ENCODE assay signal across 22 cellular contexts in the genomic region with DNA sequence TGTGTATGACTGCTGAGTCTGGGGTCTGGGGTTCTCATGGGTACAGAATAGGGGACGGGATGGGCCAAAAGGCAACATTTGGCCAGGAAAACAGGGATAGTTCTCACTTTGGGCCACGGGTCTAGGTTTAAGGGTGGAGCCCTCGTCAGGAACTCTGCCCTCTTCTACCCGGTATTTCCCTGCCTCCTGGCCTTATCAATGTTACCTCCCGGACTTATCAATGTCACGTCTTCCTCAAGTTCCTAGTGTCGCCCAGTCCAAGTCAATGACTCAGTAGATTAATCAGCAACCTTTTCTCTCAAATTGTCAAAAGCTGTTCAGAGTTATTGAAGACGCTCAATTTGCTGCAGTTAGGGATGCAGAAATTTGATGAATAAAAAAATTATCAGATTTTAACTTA.
DNase-seq lines count a peak whose midpoint lies in the region; FAIRE-seq and TF ChIP-seq lines count a peak whose summit lies in the region.
"Had no signal": no experiment of that assay in that cellular context is flagged by ENCODE, and none has a peak within 500 bp of the region (broad histone marks: within the 10 kb centered on the region; RNA-seq: fewer than 3 reads in every experiment).

No MANE protein-coding gene starts in this region.

- H3K4me3 Mint-ChIP-seq in activated CD4-positive, alpha-beta T cell treated with anti-CD3 and anti-CD28 coated beads, Interleukin-2, amount 10 ng/mL, durations not matched to agents 7 days and 5 days, result no peak overlapping the region
- H3K4me3 Mint-ChIP-seq: B cell; CD4-positive, alpha-beta T cell; CD8-positive, alpha-beta T cell had no signal

- no peak overlapping the region for H4K91ac ChIP-seq in trophoblast cell (ENCODE audit: low read depth, low read length)

- no peak overlapping the region for H3K4me3 ChIP-seq in bronchial epithelial cell (ENCODE audit: low read depth, low read length)
- no peak overlapping the region for H3K4me3 ChIP-seq in trophoblast cell (ENCODE audit: low read depth, low read length)
- no peak overlapping the region for H3K4me3 ChIP-seq in hepatocyte
- H3K4me3 ChIP-seq: A549; BLaER1 treated with 17β-estradiol and CSF1 and Interleukin-3, amounts not matched to agents 10 nM and 100 nM had no signal

- H3K27me3 Mint-ChIP-seq in activated CD4-positive, alpha-beta T cell treated with anti-CD3 and anti-CD28 coated beads, Interleukin-2, amount 10 ng/mL, durations not matched to agents 7 days and 5 days, result peaks cover 3% of the 10 kb centered on the region

- H2BK5ac ChIP-seq in trophoblast cell (ENCODE audit: low read depth, low read length, poor library complexity), result no peak overlapping the region

- H3K18ac ChIP-seq in trophoblast cell (ENCODE audit: low read length), result no peak overlapping the region

- H3K36me3 Mint-ChIP-seq in activated CD4-positive, alpha-beta T cell treated with anti-CD3 and anti-CD28 coated beads, Interleukin-2, amount 10 ng/mL, durations not matched to agents 7 days and 5 days (ENCODE audit: low read depth), result no peaks in the 10 kb centered on the region
- H3K36me3 Mint-ChIP-seq: CD8-positive, alpha-beta T cell had no signal

- H4K20me1 ChIP-seq in hepatocyte (ENCODE audit: insufficient read depth, poor library complexity, severe bottlenecking), result no peaks in the 10 kb centered on the region
- H4K20me1 ChIP-seq: BLaER1 treated with 17β-estradiol and CSF1 and Interleukin-3, amounts not matched to agents 10 nM and 100 nM had no signal

- H3K36me3 ChIP-seq in bronchial epithelial cell (ENCODE audit: control insufficient read depth, insufficient read depth, low read length) (no peaks in the 10 kb centered on the region), trophoblast cell (ENCODE audit: control insufficient read depth in 1 of 2, insufficient read depth in 2 of 2, low read length in 2 of 2) (no peaks in the 10 kb centered on the region), hepatocyte (replicated peaks; ENCODE audit: insufficient read depth, low read depth) (no peaks in the 10 kb centered on the region)
- H3K36me3 ChIP-seq: BLaER1 treated with 17β-estradiol and CSF1 and Interleukin-3, amounts not matched to agents 10 nM and 100 nM had no signal

- no peak overlapping the region for H3K4me2 ChIP-seq in trophoblast cell (ENCODE audit: low read length)
- no peak overlapping the region for H3K4me2 ChIP-seq in hepatocyte
- H3K4me2 ChIP-seq: A549; BLaER1 treated with 17β-estradiol and CSF1 and Interleukin-3, amounts not matched to agents 10 nM and 100 nM had no signal

- CTCF ChIA-PET in activated CD4-positive, alpha-beta T cell treated with anti-CD3 and anti-CD28 coated beads, Interleukin-2, amount 10 ng/mL, durations not matched to agents 7 days and 5 days (lab: Charles Lee), result no interaction called here

- H3K79me2 ChIP-seq in trophoblast cell (ENCODE audit: control insufficient read depth, insufficient read depth, low read length, poor library complexity), result no peaks in the 10 kb centered on the region
- H3K79me2 ChIP-seq in hepatocyte, result no peaks in the 10 kb centered on the region

- no peak overlapping the region for H3K27ac Mint-ChIP-seq in activated CD4-positive, alpha-beta T cell treated with anti-CD3 and anti-CD28 coated beads, Interleukin-2, amount 10 ng/mL, durations not matched to agents 7 days and 5 days
- H3K27ac Mint-ChIP-seq: B cell; CD4-positive, alpha-beta T cell; CD8-positive, alpha-beta T cell had no signal

- no peak overlapping the region for H2AK5ac ChIP-seq in trophoblast cell (ENCODE audit: low read length)

- peak; percentile 47 for FAIRE-seq in bronchial epithelial cell (lab: Jason Lieb, UNC)
- FAIRE-seq: A549, D721Med, G401.6, GM12891, GM19239 had no signal

- no peak overlapping the region for H3K27ac ChIP-seq in trophoblast cell (ENCODE audit: low read depth, low read length)
- H3K27ac ChIP-seq in hepatocyte, result no peak overlapping the region
- H3K27ac ChIP-seq: 22Rv1; A549; BLaER1 treated with 17β-estradiol and CSF1 and Interleukin-3, amounts not matched to agents 10 nM and 100 nM; C4-2B had no signal

- H4K12ac ChIP-seq in trophoblast cell (ENCODE audit: low read depth, low read length), result no peak overlapping the region

- H3K4me1 Mint-ChIP-seq in activated CD4-positive, alpha-beta T cell treated with anti-CD3 and anti-CD28 coated beads, Interleukin-2, amount 10 ng/mL, durations not matched to agents 7 days and 5 days, result no peaks in the 10 kb centered on the region
- H3K4me1 Mint-ChIP-seq: B cell had no signal

- H3K9me3 Mint-ChIP-seq in activated CD4-positive, alpha-beta T cell treated with anti-CD3 and anti-CD28 coated beads, Interleukin-2, amount 10 ng/mL, durations not matched to agents 7 days and 5 days, result no peaks in the 10 kb centered on the region
- H3K9me3 Mint-ChIP-seq: CD4-positive, alpha-beta T cell; CD8-positive, alpha-beta T cell had no signal

- no peak overlapping the region for H4K8ac ChIP-seq in trophoblast cell (ENCODE audit: low read depth, low read length)

- H2BK12ac ChIP-seq in trophoblast cell (ENCODE audit: low read length), result no peak overlapping the region

- H3K27me3 ChIP-seq in bronchial epithelial cell (ENCODE audit: control insufficient read depth, insufficient read depth, low read length) (peaks cover 2% of the 10 kb centered on the region), trophoblast cell (ENCODE audit: insufficient read depth, low read length) (peaks cover 3% of the 10 kb centered on the region), hepatocyte (peaks cover 6% of the 10 kb centered on the region)
- H3K27me3 ChIP-seq: BLaER1 treated with 17β-estradiol and CSF1 and Interleukin-3, amounts not matched to agents 10 nM and 100 nM had no signal

- no peak overlapping the region for H3K4ac ChIP-seq in trophoblast cell (ENCODE audit: low read depth, low read length)

- POLR2A ChIA-PET in activated CD4-positive, alpha-beta T cell treated with anti-CD3 and anti-CD28 coated beads, Interleukin-2, amount 10 ng/mL, durations not matched to agents 7 days and 5 days (lab: Charles Lee), result no interaction called here

- no peak overlapping the region for H2AFZ ChIP-seq in trophoblast cell (ENCODE audit: insufficient read depth, low read length, poor library complexity)
- H2AFZ ChIP-seq in hepatocyte, result no peak overlapping the region

- H3K9ac ChIP-seq in trophoblast cell (ENCODE audit: low read length), result no peak overlapping the region
- H3K9ac ChIP-seq: BLaER1 treated with 17β-estradiol and CSF1 and Interleukin-3, amounts not matched to agents 10 nM and 100 nM had no signal

- whole genome bisulfite sequencing in trophoblast cell (ENCODE audit: extremely low coverage, insufficient coverage, insufficient read length), result no CpG with 5 or more reads among the region's 8 CpGs
- 78% methylated on average over 8 of the region's 8 CpGs for WGBS in hepatocyte (ENCODE audit: low lambda C conversion rate, missing lambda C conversion rate)

- H3K9me3 ChIP-seq in trophoblast cell (ENCODE audit: insufficient read depth, low read depth, low read length) (no peaks in the 10 kb centered on the region), hepatocyte (ENCODE audit: low read depth) (no peaks in the 10 kb centered on the region)
- H3K9me3 ChIP-seq: A549, Caco-2 had no signal

- no peak overlapping the region for H2BK120ac ChIP-seq in trophoblast cell (ENCODE audit: insufficient read depth, low read length, poor library complexity)

- TF ChIP-seq CTCF in bronchial epithelial cell (IDR thresholded peaks at IDR 0.05; ENCODE audit: insufficient read depth, low read length, severe bottlenecking) (no peak), hepatocyte (IDR thresholded peaks at IDR 0.05; ENCODE audit: poor library complexity) (no peak)

- no peaks in the 10 kb centered on the region for H3K9me2 ChIP-seq in hepatocyte (replicated peaks; ENCODE audit: insufficient read depth)

- H3K4me1 ChIP-seq in trophoblast cell (ENCODE audit: control insufficient read depth in 1 of 2, insufficient read depth in 2 of 2, low read length in 2 of 2) (peaks cover 0 to 4% of the 10 kb centered on the region in 2 experiments), hepatocyte (ENCODE audit: insufficient read depth) (no peaks in the 10 kb centered on the region)
- H3K4me1 ChIP-seq: A549; BLaER1 treated with 17β-estradiol and CSF1 and Interleukin-3, amounts not matched to agents 10 nM and 100 nM had no signal

- peak overlapping the region; percentile 86 for H3K23ac ChIP-seq in trophoblast cell (ENCODE audit: low read length)

- no peak for DNase-seq in bronchial epithelial cell (ENCODE audit: low read depth)
- peak; percentile 47 for DNase-seq in mucosa of gallbladder (ENCODE audit: low spot score)
- DNase-seq in trophoblast cell, result no peak
- no peak for DNase-seq in SIG-M5 treated with dmso at 0.1 percent for 504 hours (lab: John Stamatoyannopoulos, UW; ENCODE audit: unreplicated experiment)
- no peak for DNase-seq in activated CD4-positive, alpha-beta T cell treated with anti-CD3 and anti-CD28 coated beads, Interleukin-2, amount 10 ng/mL, durations not matched to agents 7 days and 5 days
- DNase-seq in hepatocyte (ENCODE audit: low spot score), result no peak
- DNase-seq: AML-193; Caco-2; Calu3; CD4-positive, alpha-beta T cell; CD8-positive, alpha-beta T cell; DMS79 treated with DMSO at 0.1 percent for 48 hours; GF-D8 had no signal

- no peak overlapping the region for H3K14ac ChIP-seq in trophoblast cell (ENCODE audit: low read length)

- H3K79me1 ChIP-seq in trophoblast cell (ENCODE audit: low read length), result no peaks in the 10 kb centered on the region
